In genomic region chr19:14091086-14091884, GRCh38 we compare ENCODE assay signal across 1 cellular context.
TF ChIP-seq lines count a peak whose summit lies in the region.

No MANE protein-coding gene starts in this region.

TF ChIP-seq in K562, 482 proteins besides CTCF, POLR2A, EP300 and RAD21 (continued from another document and continues in another):
- TF ChIP-seq E4F1 (CRISPR knock-in tag; IDR thresholded peaks at IDR 0.05; ENCODE audit: borderline replicate concordance) = no peak
- no peak for TF ChIP-seq HNRNPUL1 (IDR thresholded peaks at IDR 0.05; ENCODE audit: low read length)
- TF ChIP-seq KDM4B (IDR thresholded peaks at IDR 0.05; ENCODE audit: borderline replicate concordance in 2 of 2, low read depth in 1 of 2) = peak in 1 of 2 experiments; percentile 37; a peak in 1 of 4 replicates
- TF ChIP-seq EP400 (IDR thresholded peaks at IDR 0.05) = peak; percentile 77
- TF ChIP-seq, protein P1, sequence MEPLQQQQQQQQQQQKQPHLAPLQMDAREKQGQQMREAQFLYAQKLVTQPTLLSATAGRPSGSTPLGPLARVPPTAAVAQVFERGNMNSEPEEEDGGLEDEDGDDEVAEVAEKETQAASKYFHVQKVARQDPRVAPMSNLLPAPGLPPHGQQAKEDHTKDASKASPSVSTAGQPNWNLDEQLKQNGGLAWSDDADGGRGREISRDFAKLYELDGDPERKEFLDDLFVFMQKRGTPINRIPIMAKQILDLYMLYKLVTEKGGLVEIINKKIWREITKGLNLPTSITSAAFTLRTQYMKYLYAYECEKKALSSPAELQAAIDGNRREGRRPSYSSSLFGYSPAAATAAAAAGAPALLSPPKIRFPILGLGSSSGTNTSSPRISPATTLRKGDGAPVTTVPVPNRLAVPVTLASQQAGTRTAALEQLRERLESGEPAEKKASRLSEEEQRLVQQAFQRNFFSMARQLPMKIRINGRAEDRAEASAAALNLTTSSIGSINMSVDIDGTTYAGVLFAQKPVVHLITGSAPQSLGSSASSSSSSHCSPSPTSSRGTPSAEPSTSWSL (CRISPR knock-in tag; IDR thresholded peaks at IDR 0.05; ENCODE audit: borderline replicate concordance) = no peak
- TF ChIP-seq SIN3A (IDR thresholded peaks at IDR 0.05; ENCODE audit: borderline replicate concordance in 2 of 2, control insufficient read depth in 1 of 2, low read depth in 2 of 2, low read length in 2 of 2) = 0 out of 4 replicates have a peak, but pooled peaks of 1 of the 2 experiments have one; percentile 24
- no peak for TF ChIP-seq CLOCK (CRISPR knock-in tag; IDR thresholded peaks at IDR 0.05; ENCODE audit: borderline replicate concordance)
- no peak for TF ChIP-seq HMG20A (CRISPR knock-in tag; conservative IDR thresholded peaks at IDR 0.05)
- TF ChIP-seq GABPB1 (CRISPR knock-in tag; IDR thresholded peaks at IDR 0.05) = no peak
- TF ChIP-seq ZNF586 (CRISPR knock-in tag; conservative IDR thresholded peaks at IDR 0.05) = no peak
- TF ChIP-seq, protein P2, sequence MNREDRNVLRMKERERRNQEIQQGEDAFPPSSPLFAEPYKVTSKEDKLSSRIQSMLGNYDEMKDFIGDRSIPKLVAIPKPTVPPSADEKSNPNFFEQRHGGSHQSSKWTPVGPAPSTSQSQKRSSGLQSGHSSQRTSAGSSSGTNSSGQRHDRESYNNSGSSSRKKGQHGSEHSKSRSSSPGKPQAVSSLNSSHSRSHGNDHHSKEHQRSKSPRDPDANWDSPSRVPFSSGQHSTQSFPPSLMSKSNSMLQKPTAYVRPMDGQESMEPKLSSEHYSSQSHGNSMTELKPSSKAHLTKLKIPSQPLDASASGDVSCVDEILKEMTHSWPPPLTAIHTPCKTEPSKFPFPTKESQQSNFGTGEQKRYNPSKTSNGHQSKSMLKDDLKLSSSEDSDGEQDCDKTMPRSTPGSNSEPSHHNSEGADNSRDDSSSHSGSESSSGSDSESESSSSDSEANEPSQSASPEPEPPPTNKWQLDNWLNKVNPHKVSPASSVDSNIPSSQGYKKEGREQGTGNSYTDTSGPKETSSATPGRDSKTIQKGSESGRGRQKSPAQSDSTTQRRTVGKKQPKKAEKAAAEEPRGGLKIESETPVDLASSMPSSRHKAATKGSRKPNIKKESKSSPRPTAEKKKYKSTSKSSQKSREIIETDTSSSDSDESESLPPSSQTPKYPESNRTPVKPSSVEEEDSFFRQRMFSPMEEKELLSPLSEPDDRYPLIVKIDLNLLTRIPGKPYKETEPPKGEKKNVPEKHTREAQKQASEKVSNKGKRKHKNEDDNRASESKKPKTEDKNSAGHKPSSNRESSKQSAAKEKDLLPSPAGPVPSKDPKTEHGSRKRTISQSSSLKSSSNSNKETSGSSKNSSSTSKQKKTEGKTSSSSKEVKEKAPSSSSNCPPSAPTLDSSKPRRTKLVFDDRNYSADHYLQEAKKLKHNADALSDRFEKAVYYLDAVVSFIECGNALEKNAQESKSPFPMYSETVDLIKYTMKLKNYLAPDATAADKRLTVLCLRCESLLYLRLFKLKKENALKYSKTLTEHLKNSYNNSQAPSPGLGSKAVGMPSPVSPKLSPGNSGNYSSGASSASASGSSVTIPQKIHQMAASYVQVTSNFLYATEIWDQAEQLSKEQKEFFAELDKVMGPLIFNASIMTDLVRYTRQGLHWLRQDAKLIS (CRISPR knock-in tag; IDR thresholded peaks at IDR 0.05) = no peak
- TF ChIP-seq HIVEP1 (CRISPR knock-in tag; IDR thresholded peaks at IDR 0.05) = no peak
- no peak for TF ChIP-seq PYGO2 (tag; IDR thresholded peaks at IDR 0.05)
- TF ChIP-seq IRF2 (CRISPR knock-in tag; IDR thresholded peaks at IDR 0.05) = no peak
- TF ChIP-seq KDM5B (IDR thresholded peaks at IDR 0.05; ENCODE audit: insufficient replicate concordance, low read depth, low read length) = peak; percentile 60
- TF ChIP-seq COPS2 (conservative IDR thresholded peaks at IDR 0.05) = no peak
- TF ChIP-seq CEBPG (CRISPR knock-in tag; IDR thresholded peaks at IDR 0.05) = no peak
- TF ChIP-seq CEBPG (tag; conservative IDR thresholded peaks at IDR 0.05 in 1 of 2, IDR thresholded peaks at IDR 0.05 in 1 of 2) = no peak
- TF ChIP-seq CHD2 (IDR thresholded peaks at IDR 0.05; ENCODE audit: low read depth, low read length) = peak; percentile 29; the same call in 1 of the 2 replicates
- peak; percentile 81 for TF ChIP-seq SPI1 (IDR thresholded peaks at IDR 0.05; ENCODE audit: borderline replicate concordance, low read depth, low read length)
- TF ChIP-seq, protein P3, sequence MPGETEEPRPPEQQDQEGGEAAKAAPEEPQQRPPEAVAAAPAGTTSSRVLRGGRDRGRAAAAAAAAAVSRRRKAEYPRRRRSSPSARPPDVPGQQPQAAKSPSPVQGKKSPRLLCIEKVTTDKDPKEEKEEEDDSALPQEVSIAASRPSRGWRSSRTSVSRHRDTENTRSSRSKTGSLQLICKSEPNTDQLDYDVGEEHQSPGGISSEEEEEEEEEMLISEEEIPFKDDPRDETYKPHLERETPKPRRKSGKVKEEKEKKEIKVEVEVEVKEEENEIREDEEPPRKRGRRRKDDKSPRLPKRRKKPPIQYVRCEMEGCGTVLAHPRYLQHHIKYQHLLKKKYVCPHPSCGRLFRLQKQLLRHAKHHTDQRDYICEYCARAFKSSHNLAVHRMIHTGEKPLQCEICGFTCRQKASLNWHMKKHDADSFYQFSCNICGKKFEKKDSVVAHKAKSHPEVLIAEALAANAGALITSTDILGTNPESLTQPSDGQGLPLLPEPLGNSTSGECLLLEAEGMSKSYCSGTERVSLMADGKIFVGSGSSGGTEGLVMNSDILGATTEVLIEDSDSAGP (CRISPR knock-in tag; IDR thresholded peaks at IDR 0.05) = no peak
- no peak for TF ChIP-seq FOSL1 (tag; conservative IDR thresholded peaks at IDR 0.05)
- TF ChIP-seq MAFF (IDR thresholded peaks at IDR 0.05; ENCODE audit: low read length) = no peak
- TF ChIP-seq FIP1L1 (IDR thresholded peaks at IDR 0.05; ENCODE audit: low read depth, low read length, poor library complexity, severe bottlenecking) = peak; percentile 25
- no peak for TF ChIP-seq TCF15 (CRISPR knock-in tag; IDR thresholded peaks at IDR 0.05)
- TF ChIP-seq STAT5B (CRISPR knock-in tag; IDR thresholded peaks at IDR 0.05) = no peak
- no peak for TF ChIP-seq ADNP (tag; IDR thresholded peaks at IDR 0.05)
- TF ChIP-seq TOE1 (IDR thresholded peaks at IDR 0.05; ENCODE audit: borderline replicate concordance) = 0 out of 2 replicates have a peak, but pooled peaks have one; percentile 9
- TF ChIP-seq TOE1 (CRISPR knock-in tag; IDR thresholded peaks at IDR 0.05; ENCODE audit: borderline replicate concordance, low read depth) = no peak
- no peak for TF ChIP-seq MITF (IDR thresholded peaks at IDR 0.05)
- no peak for TF ChIP-seq SRSF9 (IDR thresholded peaks at IDR 0.05; ENCODE audit: borderline replicate concordance, low read depth, low read length)
- TF ChIP-seq FOXA3 (CRISPR knock-in tag; conservative IDR thresholded peaks at IDR 0.05 in 1 of 2, IDR thresholded peaks at IDR 0.05 in 1 of 2) = no peak
- no peak for TF ChIP-seq ZEB2 (IDR thresholded peaks at IDR 0.05)
- peak; percentile 45; the same call in 1 of the 2 replicates for TF ChIP-seq NCOR1 (IDR thresholded peaks at IDR 0.05)
- peak; percentile 65; the same call in 1 of the 2 replicates for TF ChIP-seq ATF7 (IDR thresholded peaks at IDR 0.05)
- peak; percentile 64 for TF ChIP-seq SIN3B (IDR thresholded peaks at IDR 0.05; ENCODE audit: low read depth)
- TF ChIP-seq NEUROD1 (IDR thresholded peaks at IDR 0.05; ENCODE audit: borderline replicate concordance, low read depth, low read length, partially characterized antibody) = peak; percentile 19
- TF ChIP-seq ZFP36 (IDR thresholded peaks at IDR 0.05; ENCODE audit: low read depth, low read length, partially characterized antibody) = no peak
- peak; percentile 52; the same call in 1 of the 2 replicates for TF ChIP-seq PHF21A (IDR thresholded peaks at IDR 0.05; ENCODE audit: borderline replicate concordance, low read depth)
- peak; percentile 76 for TF ChIP-seq RBBP5 (IDR thresholded peaks at IDR 0.05; ENCODE audit: borderline replicate concordance, insufficient read depth, low read length, poor library complexity, severe bottlenecking)
- no peak for TF ChIP-seq ZNF668 (CRISPR knock-in tag; IDR thresholded peaks at IDR 0.05)
- no peak for TF ChIP-seq SMAD1 (IDR thresholded peaks at IDR 0.05; ENCODE audit: low read depth, low read length, partially characterized antibody)
- no peak for TF ChIP-seq ZNF140 (CRISPR knock-in tag; IDR thresholded peaks at IDR 0.05)
- TF ChIP-seq NFYB (IDR thresholded peaks at IDR 0.05; ENCODE audit: extremely low read depth, insufficient read length) = no peak
- no peak for TF ChIP-seq BDP1 (IDR thresholded peaks at IDR 0.05; ENCODE audit: insufficient read depth, insufficient read length)
- no peak for TF ChIP-seq MCM2 (IDR thresholded peaks at IDR 0.05; ENCODE audit: low read depth)
- no peak for TF ChIP-seq ZNF507 (tag; conservative IDR thresholded peaks at IDR 0.05)
- TF ChIP-seq POLR2AphosphoS2 (IDR thresholded peaks at IDR 0.05; ENCODE audit: low read length) = no peak
- TF ChIP-seq ZBTB5 (IDR thresholded peaks at IDR 0.05) = no peak
- TF ChIP-seq IRF9 (tag; IDR thresholded peaks at IDR 0.05) = no peak
- peak; percentile 24 to 27; a peak in 2 of 4 replicates for TF ChIP-seq NRF1 (conservative IDR thresholded peaks at IDR 0.05 in 1 of 2, IDR thresholded peaks at IDR 0.05 in 1 of 2)
- TF ChIP-seq ZNF830 (CRISPR knock-in tag; IDR thresholded peaks at IDR 0.05) = no peak
- TF ChIP-seq NCOA1 (IDR thresholded peaks at IDR 0.05; ENCODE audit: low read depth) = 0 out of 2 replicates have a peak, but pooled peaks have one; percentile 19
- no peak for TF ChIP-seq POLR2H (tag; IDR thresholded peaks at IDR 0.05; ENCODE audit: low read depth)
- peak; percentile 97 for TF ChIP-seq KLF13 (tag; IDR thresholded peaks at IDR 0.05; ENCODE audit: borderline replicate concordance, low read depth)
